In the genomic region with DNA sequence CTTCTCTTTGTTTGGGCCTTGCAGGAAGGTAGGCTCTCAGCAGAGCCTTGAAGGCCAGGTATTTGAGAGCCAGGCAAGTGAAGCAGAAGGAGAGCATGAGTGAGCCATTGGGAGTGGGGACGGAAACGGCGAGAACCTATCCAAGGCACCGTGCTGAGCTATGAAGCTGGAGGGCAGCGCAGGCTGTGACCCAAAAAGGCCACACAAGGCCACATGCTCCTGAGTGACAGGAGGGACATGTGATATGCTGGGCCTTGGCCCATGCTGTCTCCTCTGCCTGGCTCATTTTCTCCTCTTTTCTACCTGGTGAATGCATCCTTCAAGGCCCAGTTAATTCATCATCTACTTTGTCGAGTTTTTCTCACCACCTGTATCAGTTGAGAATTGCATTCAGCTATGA, we compare ENCODE assay signal across 18 cellular contexts.
"Had no signal": no experiment of that assay in that cellular context is flagged by ENCODE, and none has a peak within 500 bp of the region (broad histone marks: within the 10 kb centered on the region; RNA-seq: fewer than 3 reads in every experiment).

No MANE protein-coding gene starts in this region.

- H3K27ac ChIP-seq: cardiac muscle cell, hepatocyte, right atrium auricular region, suprapubic skin, transverse colon, vagina had no signal

- H3K4me3 ChIP-seq: cardiac muscle cell, hepatocyte, right atrium auricular region, suprapubic skin, transverse colon, vagina had no signal

- H3K4me2 ChIP-seq: hepatocyte had no signal

- H3K27me3 ChIP-seq: cardiac muscle cell, hepatocyte, right atrium auricular region, suprapubic skin, transverse colon, vagina had no signal

- H3K36me3 ChIP-seq: cardiac muscle cell, right atrium auricular region, suprapubic skin, transverse colon, vagina had no signal

- DNase-seq: activated CD4-positive, alpha-beta T cell treated with anti-CD3 and anti-CD28 coated beads, Interleukin-2, amount 50 U/mL, for 4 hours; activated naive CD4-positive, alpha-beta T cell treated with Interleukin-2 at 50 U/mL for 16 hours; activated naive CD8-positive, alpha-beta T cell treated with anti-CD3 and anti-CD28 coated beads, Interleukin-2, amount 10 ng/mL, durations not matched to agents 7 days and 5 days; activated T-cell treated with anti-CD3 and anti-CD28 coated beads, Interleukin-2, amount 50 U/mL, for 1 hour; amygdala; foreskin fibroblast; left cardiac atrium; mammary epithelial cell; stimulated activated CD4-positive, alpha-beta T cell treated with anti-CD3 and anti-CD28 coated beads, Interleukin-2, amount 100 ng/mL, for 24 hours; stimulated activated naive CD8-positive, alpha-beta T cell treated with anti-CD3 and anti-CD28 coated beads, Interleukin-15, amount 100 ng/mL, for 72 hours; T1000; transverse colon had no signal

- H2AFZ ChIP-seq: hepatocyte had no signal

- H3K9me3 ChIP-seq: right atrium auricular region, suprapubic skin, transverse colon, vagina had no signal

- ATAC-seq: activated T-helper 17 cell treated with anti-CD3 and anti-CD28 coated beads, Interleukin-2, amount 50 U/mL, for 72 hours; left cardiac atrium; stimulated activated naive CD8-positive, alpha-beta T cell treated with anti-CD3 and anti-CD28 coated beads, Interleukin-15, amount 100 ng/mL, for 72 hours had no signal

- H3K79me2 ChIP-seq: hepatocyte had no signal
